In genomic region chr3:47964740-47965139, GRCh38 we compare ENCODE assay signal across 2 cellular contexts.
TF ChIP-seq lines count a peak whose summit lies in the region.

No MANE protein-coding gene starts in this region.

TF ChIP-seq in K562, 482 proteins besides CTCF, POLR2A, EP300 and RAD21 (continued from another document):
- TF ChIP-seq MNT (conservative IDR thresholded peaks at IDR 0.05), result no peak
- TF ChIP-seq RBM22 (IDR thresholded peaks at IDR 0.05; ENCODE audit: low read depth, low read length, poor library complexity, severe bottlenecking), result peak; percentile 47

TF ChIP-seq in liver, 16 proteins besides CTCF, POLR2A, EP300 and RAD21 (continued from another document):
- TF ChIP-seq ZBTB33 (IDR thresholded peaks at IDR 0.05) (peak; percentile 28), HNF4A (conservative IDR thresholded peaks at IDR 0.05) (peak; percentile 83 to 88), FOXA1 (IDR thresholded peaks at IDR 0.05) (no peak), HNF4G (IDR thresholded peaks at IDR 0.05) (peak; percentile 55), SP1 (IDR thresholded peaks at IDR 0.05) (peak; percentile 21), GABPA (IDR thresholded peaks at IDR 0.05 in 1 of 2, conservative IDR thresholded peaks at IDR 0.05 in 1 of 2) (no peak), FOXA2 (IDR thresholded peaks at IDR 0.05) (no peak), EGR1 (IDR thresholded peaks at IDR 0.05; ENCODE audit: low read depth in 2 of 2) (no peak), JUND (IDR thresholded peaks at IDR 0.05) (peak in 1 of 2 donors; percentile 41), NR2F2 (IDR thresholded peaks at IDR 0.05) (no peak)
- TF ChIP-seq, protein P1, sequence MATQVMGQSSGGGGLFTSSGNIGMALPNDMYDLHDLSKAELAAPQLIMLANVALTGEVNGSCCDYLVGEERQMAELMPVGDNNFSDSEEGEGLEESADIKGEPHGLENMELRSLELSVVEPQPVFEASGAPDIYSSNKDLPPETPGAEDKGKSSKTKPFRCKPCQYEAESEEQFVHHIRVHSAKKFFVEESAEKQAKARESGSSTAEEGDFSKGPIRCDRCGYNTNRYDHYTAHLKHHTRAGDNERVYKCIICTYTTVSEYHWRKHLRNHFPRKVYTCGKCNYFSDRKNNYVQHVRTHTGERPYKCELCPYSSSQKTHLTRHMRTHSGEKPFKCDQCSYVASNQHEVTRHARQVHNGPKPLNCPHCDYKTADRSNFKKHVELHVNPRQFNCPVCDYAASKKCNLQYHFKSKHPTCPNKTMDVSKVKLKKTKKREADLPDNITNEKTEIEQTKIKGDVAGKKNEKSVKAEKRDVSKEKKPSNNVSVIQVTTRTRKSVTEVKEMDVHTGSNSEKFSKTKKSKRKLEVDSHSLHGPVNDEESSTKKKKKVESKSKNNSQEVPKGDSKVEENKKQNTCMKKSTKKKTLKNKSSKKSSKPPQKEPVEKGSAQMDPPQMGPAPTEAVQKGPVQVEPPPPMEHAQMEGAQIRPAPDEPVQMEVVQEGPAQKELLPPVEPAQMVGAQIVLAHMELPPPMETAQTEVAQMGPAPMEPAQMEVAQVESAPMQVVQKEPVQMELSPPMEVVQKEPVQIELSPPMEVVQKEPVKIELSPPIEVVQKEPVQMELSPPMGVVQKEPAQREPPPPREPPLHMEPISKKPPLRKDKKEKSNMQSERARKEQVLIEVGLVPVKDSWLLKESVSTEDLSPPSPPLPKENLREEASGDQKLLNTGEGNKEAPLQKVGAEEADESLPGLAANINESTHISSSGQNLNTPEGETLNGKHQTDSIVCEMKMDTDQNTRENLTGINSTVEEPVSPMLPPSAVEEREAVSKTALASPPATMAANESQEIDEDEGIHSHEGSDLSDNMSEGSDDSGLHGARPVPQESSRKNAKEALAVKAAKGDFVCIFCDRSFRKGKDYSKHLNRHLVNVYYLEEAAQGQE (IDR thresholded peaks at IDR 0.05), result no peak
- TF ChIP-seq, protein P2, sequence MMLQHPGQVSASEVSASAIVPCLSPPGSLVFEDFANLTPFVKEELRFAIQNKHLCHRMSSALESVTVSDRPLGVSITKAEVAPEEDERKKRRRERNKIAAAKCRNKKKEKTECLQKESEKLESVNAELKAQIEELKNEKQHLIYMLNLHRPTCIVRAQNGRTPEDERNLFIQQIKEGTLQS (IDR thresholded peaks at IDR 0.05), result no peak
- TF ChIP-seq, protein P3, sequence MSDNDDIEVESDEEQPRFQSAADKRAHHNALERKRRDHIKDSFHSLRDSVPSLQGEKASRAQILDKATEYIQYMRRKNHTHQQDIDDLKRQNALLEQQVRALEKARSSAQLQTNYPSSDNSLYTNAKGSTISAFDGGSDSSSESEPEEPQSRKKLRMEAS (IDR thresholded peaks at IDR 0.05), result no peak
